Comparison of ENCODE assay signal across 1 cellular context in the genomic region with DNA sequence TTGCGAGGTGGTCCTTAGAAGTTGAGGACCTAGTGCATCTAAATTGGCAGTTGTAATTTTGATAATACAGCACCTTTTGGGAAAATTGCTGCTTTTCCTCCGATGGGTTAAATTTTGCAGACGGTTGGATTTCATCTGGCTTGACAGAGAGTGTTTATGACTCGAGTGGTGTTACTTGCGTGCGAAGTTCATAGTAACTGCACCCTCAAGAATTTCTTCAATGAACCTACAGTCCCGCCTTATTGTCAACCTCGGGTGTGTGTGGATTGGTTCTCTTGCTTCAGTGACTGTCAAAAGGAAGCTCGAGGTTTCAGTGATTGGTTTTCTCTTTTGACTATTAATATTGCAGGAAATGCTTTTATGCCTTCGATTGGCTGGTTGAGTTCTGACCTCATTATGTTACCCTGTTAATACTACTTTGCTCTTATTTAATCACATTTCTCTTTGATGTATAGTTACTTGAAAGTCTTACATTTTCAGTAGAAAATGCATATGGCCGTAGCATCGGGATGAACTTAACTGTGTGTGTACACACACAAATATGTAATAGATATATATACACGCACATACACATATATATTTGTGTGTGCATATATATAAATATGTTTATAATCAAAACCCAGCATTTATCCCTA.
TF ChIP-seq lines count a peak whose summit lies in the region.

No MANE protein-coding gene starts in this region.

TF ChIP-seq in SK-N-SH treated with all-trans-retinoic acid at 6 μM for 48 hours, 23 proteins besides CTCF, POLR2A, EP300 and RAD21 (continued from another document):
- TF ChIP-seq ZFP3 (CRISPR knock-in tag; IDR thresholded peaks at IDR 0.05) (no peak), ARNTL (CRISPR knock-in tag; IDR thresholded peaks at IDR 0.05; ENCODE audit: borderline replicate concordance, low read depth) (no peak), ZNF70 (CRISPR knock-in tag; IDR thresholded peaks at IDR 0.05) (no peak), ZNF8 (CRISPR knock-in tag; IDR thresholded peaks at IDR 0.05) (no peak), ESRRG (CRISPR knock-in tag; IDR thresholded peaks at IDR 0.05) (no peak), CSDC2 (CRISPR knock-in tag; IDR thresholded peaks at IDR 0.05) (no peak), BACH2 (CRISPR knock-in tag; IDR thresholded peaks at IDR 0.05; ENCODE audit: borderline replicate concordance) (no peak)
- TF ChIP-seq, protein P1, sequence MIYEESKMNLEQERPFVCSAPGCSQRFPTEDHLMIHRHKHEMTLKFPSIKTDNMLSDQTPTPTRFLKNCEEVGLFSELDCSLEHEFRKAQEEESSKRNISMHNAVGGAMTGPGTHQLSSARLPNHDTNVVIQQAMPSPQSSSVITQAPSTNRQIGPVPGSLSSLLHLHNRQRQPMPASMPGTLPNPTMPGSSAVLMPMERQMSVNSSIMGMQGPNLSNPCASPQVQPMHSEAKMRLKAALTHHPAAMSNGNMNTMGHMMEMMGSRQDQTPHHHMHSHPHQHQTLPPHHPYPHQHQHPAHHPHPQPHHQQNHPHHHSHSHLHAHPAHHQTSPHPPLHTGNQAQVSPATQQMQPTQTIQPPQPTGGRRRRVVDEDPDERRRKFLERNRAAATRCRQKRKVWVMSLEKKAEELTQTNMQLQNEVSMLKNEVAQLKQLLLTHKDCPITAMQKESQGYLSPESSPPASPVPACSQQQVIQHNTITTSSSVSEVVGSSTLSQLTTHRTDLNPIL (CRISPR knock-in tag; IDR thresholded peaks at IDR 0.05; ENCODE audit: low read depth), result no peak
- TF ChIP-seq, protein P2, sequence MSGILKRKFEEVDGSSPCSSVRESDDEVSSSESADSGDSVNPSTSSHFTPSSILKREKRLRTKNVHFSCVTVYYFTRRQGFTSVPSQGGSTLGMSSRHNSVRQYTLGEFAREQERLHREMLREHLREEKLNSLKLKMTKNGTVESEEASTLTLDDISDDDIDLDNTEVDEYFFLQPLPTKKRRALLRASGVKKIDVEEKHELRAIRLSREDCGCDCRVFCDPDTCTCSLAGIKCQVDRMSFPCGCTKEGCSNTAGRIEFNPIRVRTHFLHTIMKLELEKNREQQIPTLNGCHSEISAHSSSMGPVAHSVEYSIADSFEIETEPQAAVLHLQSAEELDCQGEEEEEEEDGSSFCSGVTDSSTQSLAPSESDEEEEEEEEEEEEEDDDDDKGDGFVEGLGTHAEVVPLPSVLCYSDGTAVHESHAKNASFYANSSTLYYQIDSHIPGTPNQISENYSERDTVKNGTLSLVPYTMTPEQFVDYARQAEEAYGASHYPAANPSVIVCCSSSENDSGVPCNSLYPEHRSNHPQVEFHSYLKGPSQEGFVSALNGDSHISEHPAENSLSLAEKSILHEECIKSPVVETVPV (CRISPR knock-in tag; IDR thresholded peaks at IDR 0.05), result no peak
